8 cellular contexts compared by ENCODE assay signal in the genomic region with DNA sequence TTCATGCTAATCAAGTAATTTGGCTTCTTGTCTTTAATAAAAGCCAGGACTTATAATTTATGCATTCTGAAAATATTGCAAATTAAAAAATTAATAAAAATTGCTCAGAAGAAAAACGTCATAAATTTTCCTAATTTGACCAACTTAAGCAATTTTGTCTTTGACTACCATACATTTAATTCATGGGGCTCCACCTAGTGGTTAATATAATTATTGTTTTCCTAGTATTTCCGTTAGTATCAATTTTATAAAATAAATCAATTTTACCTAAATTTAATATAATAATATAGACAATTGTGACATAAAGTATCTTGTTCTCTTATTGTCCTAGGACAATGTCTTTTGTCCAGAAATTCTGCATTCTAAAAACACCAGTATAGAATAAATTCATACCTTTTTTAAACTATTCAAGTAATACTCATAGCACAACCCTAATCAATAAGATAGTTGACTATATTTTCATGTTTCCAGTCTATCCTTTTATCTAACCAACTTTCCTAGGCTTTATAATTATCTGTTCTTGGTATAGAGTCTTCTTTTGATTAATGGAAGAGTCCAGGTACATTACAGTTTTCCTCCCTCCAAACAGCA.
A peak's percentile ranks its signal among the peaks of the same experiment; 100 is the strongest.
DNase-seq lines count a peak whose midpoint lies in the region; TF ChIP-seq lines count a peak whose summit lies in the region.

No MANE protein-coding gene starts in this region.

- POLR2A ChIA-PET in activated CD4-positive, alpha-beta memory T cell treated with anti-CD3 and anti-CD28 coated beads, Interleukin-2, amount 10 ng/mL, durations not matched to agents 7 days and 5 days (lab: Charles Lee) = no interaction called here
- POLR2A ChIA-PET in activated CD4-positive, alpha-beta memory T cell treated with anti-CD3 and anti-CD28 coated beads for 36 hours (lab: Charles Lee) = no interaction called here

- H3K4me1 Mint-ChIP-seq in activated CD4-positive, alpha-beta memory T cell treated with anti-CD3 and anti-CD28 coated beads, Interleukin-2, amount 10 ng/mL, durations not matched to agents 7 days and 5 days = no peaks in the 10 kb centered on the region
- H3K4me1 Mint-ChIP-seq in activated CD4-positive, alpha-beta memory T cell treated with anti-CD3 and anti-CD28 coated beads for 36 hours (ENCODE audit: low read depth) = no peaks in the 10 kb centered on the region

- CTCF ChIA-PET in activated CD4-positive, alpha-beta memory T cell treated with anti-CD3 and anti-CD28 coated beads, Interleukin-2, amount 10 ng/mL, durations not matched to agents 7 days and 5 days (lab: Charles Lee) = interaction anchor here (2.5 kb wide), 1 partner anchor 447 kb away, joined by 9 read pairs; no protein-coding TSS in a partner anchor
- CTCF ChIA-PET in activated CD4-positive, alpha-beta memory T cell treated with anti-CD3 and anti-CD28 coated beads for 36 hours (lab: Charles Lee) = interaction anchor here (0.9 kb wide), 1 partner anchor 101 kb away, joined by 3 read pairs; no protein-coding TSS in a partner anchor

- H3K4me3 Mint-ChIP-seq in activated CD4-positive, alpha-beta memory T cell treated with anti-CD3 and anti-CD28 coated beads, Interleukin-2, amount 10 ng/mL, durations not matched to agents 7 days and 5 days = no peak overlapping the region
- H3K4me3 Mint-ChIP-seq in activated CD4-positive, alpha-beta memory T cell treated with anti-CD3 and anti-CD28 coated beads for 36 hours = no peak overlapping the region

- H3K27me3 Mint-ChIP-seq in activated CD4-positive, alpha-beta memory T cell treated with anti-CD3 and anti-CD28 coated beads, Interleukin-2, amount 10 ng/mL, durations not matched to agents 7 days and 5 days = no peaks in the 10 kb centered on the region
- H3K27me3 Mint-ChIP-seq in activated CD4-positive, alpha-beta memory T cell treated with anti-CD3 and anti-CD28 coated beads for 36 hours = no peaks in the 10 kb centered on the region

- TF ChIP-seq CTCF in colonic mucosa (IDR thresholded peaks at IDR 0.05) (peak; percentile 46), retinal pigment epithelial cell (conservative IDR thresholded peaks at IDR 0.05; ENCODE audit: low read depth, low read length) (peak; percentile 27)

- H3K4me3 ChIP-seq in colonic mucosa (no peak overlapping the region), retinal pigment epithelial cell (ENCODE audit: low read length) (no peak overlapping the region)

- H3K27ac Mint-ChIP-seq in activated CD4-positive, alpha-beta memory T cell treated with anti-CD3 and anti-CD28 coated beads, Interleukin-2, amount 10 ng/mL, durations not matched to agents 7 days and 5 days = no peak overlapping the region
- no peak overlapping the region for H3K27ac Mint-ChIP-seq in activated CD4-positive, alpha-beta memory T cell treated with anti-CD3 and anti-CD28 coated beads for 36 hours

- H3K36me3 ChIP-seq in colonic mucosa = no peaks in the 10 kb centered on the region

- DNase-seq in DMS 273 (lab: John Stamatoyannopoulos, UW; ENCODE audit: unreplicated experiment) (peak; percentile 48), DMS 273 treated with DMSO at 0.1 percent for 48 hours (lab: John Stamatoyannopoulos, UW) (no peak), NCI-H2171 (lab: John Stamatoyannopoulos, UW) (peak; percentile 13), colonic mucosa (no peak), retinal pigment epithelial cell (ENCODE audit: low read depth) (no peak)
- DNase-seq in activated effector memory CD4-positive, alpha-beta T cell treated with anti-CD3 and anti-CD28 coated beads, Interleukin-2, amount 50 U/mL, for 16 hours = no peak
- DNase-seq in activated CD4-positive, alpha-beta memory T cell treated with anti-CD3 and anti-CD28 coated beads, Interleukin-2, amount 10 ng/mL, durations not matched to agents 7 days and 5 days = no peak
- no peak for DNase-seq in activated CD4-positive, alpha-beta memory T cell treated with anti-CD3 and anti-CD28 coated beads for 36 hours

- no peaks in the 10 kb centered on the region for H3K9me3 Mint-ChIP-seq in activated CD4-positive, alpha-beta memory T cell treated with anti-CD3 and anti-CD28 coated beads, Interleukin-2, amount 10 ng/mL, durations not matched to agents 7 days and 5 days
- H3K9me3 Mint-ChIP-seq in activated CD4-positive, alpha-beta memory T cell treated with anti-CD3 and anti-CD28 coated beads for 36 hours = peaks cover 9% of the 10 kb centered on the region

- no peaks in the 10 kb centered on the region for H3K9me3 ChIP-seq in colonic mucosa

- H3K36me3 Mint-ChIP-seq in activated CD4-positive, alpha-beta memory T cell treated with anti-CD3 and anti-CD28 coated beads, Interleukin-2, amount 10 ng/mL, durations not matched to agents 7 days and 5 days (ENCODE audit: low read depth) = no peaks in the 10 kb centered on the region
- no peaks in the 10 kb centered on the region for H3K36me3 Mint-ChIP-seq in activated CD4-positive, alpha-beta memory T cell treated with anti-CD3 and anti-CD28 coated beads for 36 hours

- no peaks in the 10 kb centered on the region for H3K4me1 ChIP-seq in colonic mucosa

- H3K27me3 ChIP-seq in colonic mucosa = no peaks in the 10 kb centered on the region

- no peak overlapping the region for H3K9ac ChIP-seq in colonic mucosa (ENCODE audit: low read depth in 2 of 2, low read length in 2 of 2)

- no peak overlapping the region for H3K27ac ChIP-seq in colonic mucosa

- intact Hi-C loops in colonic mucosa (cut with DNase I) = no loop called here
- intact Hi-C loops in activated CD4-positive, alpha-beta memory T cell treated with anti-CD3 and anti-CD28 coated beads for 36 hours (cut with micrococcal nuclease) = loop anchor here (2.0 to 10.0 kb wide), 2 partner anchors 448 to 842 kb away; a partner anchor contains a TSS

Comparison
In these comparisons a context has a peak if more than half of its experiments do, and no peak if none do; other contexts are left out.
1. DNase-seq: peak in DMS 273 (single experiment) and NCI-H2171 (single experiment); none in DMS 273 treated with DMSO at 0.1 percent for 48 hours (single experiment), colonic mucosa (single experiment), retinal pigment epithelial cell (single experiment), activated effector memory CD4-positive, alpha-beta T cell treated with anti-CD3 and anti-CD28 coated beads, Interleukin-2, amount 50 U/mL, for 16 hours (single experiment), activated CD4-positive, alpha-beta memory T cell treated with anti-CD3 and anti-CD28 coated beads, Interleukin-2, amount 10 ng/mL, durations not matched to agents 7 days and 5 days (single experiment) and activated CD4-positive, alpha-beta memory T cell treated with anti-CD3 and anti-CD28 coated beads for 36 hours (single experiment).